Comparison of ENCODE assay signal across 30 cellular contexts in the genomic region with DNA sequence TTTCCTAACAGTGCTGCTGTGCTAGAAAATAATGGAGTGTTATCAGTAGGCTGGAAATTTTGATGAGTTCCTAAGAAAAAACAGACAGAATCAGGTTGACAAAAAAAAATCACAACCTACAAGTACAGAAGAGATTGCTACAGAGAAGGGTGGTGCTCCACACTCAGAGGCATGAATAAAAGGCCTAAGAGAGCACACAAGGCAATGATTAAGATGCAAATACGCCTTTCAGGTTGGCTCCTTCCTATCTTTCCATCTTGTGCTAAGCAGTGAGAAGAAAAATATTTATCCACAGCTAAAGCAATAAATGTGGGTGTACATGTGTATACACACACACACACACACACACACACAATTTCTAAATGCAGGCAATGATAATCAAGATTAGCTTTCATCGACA.
"Had no signal": no experiment of that assay in that cellular context is flagged by ENCODE, and none has a peak within 500 bp of the region (broad histone marks: within the 10 kb centered on the region; RNA-seq: fewer than 3 reads in every experiment).

No MANE protein-coding gene starts in this region.

- H3K4me1 Mint-ChIP-seq: natural killer cell; nephron progenitor cell; neural progenitor cell; stimulated activated naive B cell treated with anti-CD40 and anti-IgM and Interleukin-4, amounts not matched to agents 10 μg/mL and 1 μg/mL and 100 μg/mL, for 72 hours had no signal

- H3K36me3 Mint-ChIP-seq: natural killer cell; neural progenitor cell; stimulated activated naive B cell treated with anti-CD40 and anti-IgM and Interleukin-4, amounts not matched to agents 10 μg/mL and 1 μg/mL and 100 μg/mL, for 72 hours had no signal

- ATAC-seq: heart right ventricle; left cardiac atrium; left lobe of liver; left ventricle myocardium superior; lower lobe of right lung; natural killer cell; psoas muscle; right lobe of liver; stimulated activated naive B cell treated with anti-CD40 and anti-IgM and Interleukin-4, amounts not matched to agents 10 μg/mL and 1 μg/mL and 100 μg/mL, for 72 hours; stimulated activated naive CD8-positive, alpha-beta T cell treated with anti-CD3 and anti-CD28 coated beads, Interleukin-15, Interleukin-2, amounts not matched to agents 100 U/mL and 50 U/mL, for 24 hours; upper lobe of right lung had no signal

- DNase-seq: heart right ventricle; kidney glomerular epithelial cell; left cardiac atrium; left ventricle myocardium superior; lower lobe of right lung; mammary epithelial cell; mesenchymal stem cell; natural killer cell; nephron progenitor cell; occipital lobe; psoas muscle; right lobe of liver; stimulated activated CD4-positive, alpha-beta T cell treated with anti-CD3 and anti-CD28 coated beads, Interleukin-1b, Interleukin-23, amount 100 ng/mL, for 48 hours; stimulated activated CD4-positive, alpha-beta T cell treated with anti-CD3 and anti-CD28 coated beads, Interleukin-2, amount 100 ng/mL, for 48 hours; stimulated activated CD4-positive, alpha-beta T cell treated with anti-CD3 and anti-CD28 coated beads, Interleukin-4, amount 100 ng/mL, for 4 hours; stimulated activated CD8-positive, alpha-beta memory T cell treated with anti-CD3 and anti-CD28 coated beads, Interleukin-4, amount 100 ng/mL, for 48 hours; stimulated activated naive B cell treated with anti-CD40 and anti-IgM and Interleukin-4, amounts not matched to agents 10 μg/mL and 1 μg/mL and 100 μg/mL, for 72 hours; stimulated activated naive CD8-positive, alpha-beta T cell treated with anti-CD3 and anti-CD28 coated beads, Interleukin-15, Interleukin-2, amounts not matched to agents 100 U/mL and 50 U/mL, for 24 hours; stomach; testis; thyroid gland; trophoblast cell; upper lobe of right lung had no signal

- H3K27me3 Mint-ChIP-seq: stimulated activated naive B cell treated with anti-CD40 and anti-IgM and Interleukin-4, amounts not matched to agents 10 μg/mL and 1 μg/mL and 100 μg/mL, for 72 hours had no signal

- H3K9me3 ChIP-seq: heart right ventricle, lower lobe of right lung, neutrophil, psoas muscle, right atrium auricular region, right lobe of liver, stomach, testis, thyroid gland, upper lobe of right lung had no signal

- H3K4me3 ChIP-seq: heart right ventricle, hepatocyte, lower lobe of right lung, neural progenitor cell, psoas muscle, right atrium auricular region, right lobe of liver, smooth muscle cell, stomach, testis, thyroid gland, upper lobe of right lung had no signal

- H3K36me3 ChIP-seq: heart right ventricle, lower lobe of right lung, neural progenitor cell, neutrophil, right atrium auricular region, right lobe of liver, stomach, thyroid gland, upper lobe of right lung had no signal

- H3K4me1 ChIP-seq: heart right ventricle, lower lobe of right lung, neural progenitor cell, parathyroid adenoma, psoas muscle, right atrium auricular region, right lobe of liver, stomach, testis, thyroid gland, upper lobe of right lung had no signal

- H3K4me3 Mint-ChIP-seq: natural killer cell; nephron progenitor cell; neural progenitor cell; stimulated activated naive B cell treated with anti-CD40 and anti-IgM and Interleukin-4, amounts not matched to agents 10 μg/mL and 1 μg/mL and 100 μg/mL, for 72 hours had no signal

- H3K27ac Mint-ChIP-seq: natural killer cell; nephron progenitor cell; neural progenitor cell; stimulated activated naive B cell treated with anti-CD40 and anti-IgM and Interleukin-4, amounts not matched to agents 10 μg/mL and 1 μg/mL and 100 μg/mL, for 72 hours had no signal

- H3K27ac ChIP-seq: heart right ventricle, hepatocyte, lower lobe of right lung, neural progenitor cell, neutrophil, parathyroid adenoma, psoas muscle, right atrium auricular region, right lobe of liver, stomach, testis, thyroid gland, upper lobe of right lung had no signal

- H3K9me3 Mint-ChIP-seq: natural killer cell; nephron progenitor cell; neural progenitor cell; stimulated activated naive B cell treated with anti-CD40 and anti-IgM and Interleukin-4, amounts not matched to agents 10 μg/mL and 1 μg/mL and 100 μg/mL, for 72 hours had no signal

- H3K27me3 ChIP-seq: heart right ventricle, hepatocyte, neural progenitor cell, neutrophil, right atrium auricular region, right lobe of liver, stomach, testis, thyroid gland, upper lobe of right lung had no signal
